Comparison of ENCODE assay signal across 8 cellular contexts in the genomic region with DNA sequence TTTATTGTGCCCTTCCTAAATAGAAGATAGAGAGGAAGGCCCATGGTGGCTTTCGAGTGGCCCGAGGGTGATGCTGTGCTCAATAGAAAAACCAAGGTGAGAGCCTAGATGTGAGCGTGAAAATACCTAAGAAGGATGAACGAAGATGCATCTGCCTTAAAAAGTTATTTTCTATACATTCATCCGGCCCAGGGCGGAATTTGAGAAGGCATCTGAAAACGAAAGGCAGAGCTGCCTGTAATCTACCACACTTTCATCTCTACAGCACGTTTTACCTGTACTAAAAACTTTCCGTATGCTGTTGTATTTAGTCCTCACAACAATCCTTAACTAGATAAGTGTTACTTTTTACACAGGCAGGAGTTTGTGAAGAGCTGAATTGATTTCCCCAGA. TPM values are rescaled to one million over a fixed set of nuclear protein-coding genes. Genes with fewer than 3 reads are reported as not detected.
DNase-seq lines count a peak whose midpoint lies in the region; ATAC-seq and TF ChIP-seq lines count a peak whose summit lies in the region.

No MANE protein-coding gene starts in this region.

- peak overlapping the region; percentile 12 for H3K27ac Mint-ChIP-seq in chondrocyte (ENCODE audit: unreplicated experiment)

- DNase-seq in NCI-H82 (lab: John Stamatoyannopoulos, UW) (peak; percentile 35), chondrocyte (ENCODE audit: low spot score) (no peak), NCI-H1436 (lab: John Stamatoyannopoulos, UW) (no peak), MV-4-11 (lab: John Stamatoyannopoulos, UW) (no peak), left lung (no peak)

- H3K4me2 ChIP-seq in DOHH2 (ENCODE audit: low read length): peak overlapping the region; percentile 72

- H3K4me1 Mint-ChIP-seq in chondrocyte (ENCODE audit: low read depth): peaks cover 31% of the 10 kb centered on the region

- H3F3A ChIP-seq in DOHH2 (ENCODE audit: control insufficient read depth, insufficient read depth): 0 out of 2 replicates have a peak, but pooled peaks cover 2% of the 10 kb centered on the region

- H3K27ac ChIP-seq in DOHH2 (ENCODE audit: low read depth, low read length) (peak overlapping the region; percentile 83), neutrophil (peak overlapping the region; percentile 92), left lung (no peak overlapping the region)

- peaks cover 53% of the 10 kb centered on the region for H3K4me1 ChIP-seq in DOHH2 (ENCODE audit: control insufficient read depth, low read length)
- H3K4me1 ChIP-seq in neutrophil (ENCODE audit: control insufficient read depth in 1 of 2, insufficient read depth in 1 of 2, low read depth in 1 of 2, low read length in 1 of 2): peaks cover 38 to 66% of the 10 kb centered on the region in 2 experiments
- peaks cover 0 to 30% of the 10 kb centered on the region in 2 donors for H3K4me1 ChIP-seq in left lung

- no peaks in the 10 kb centered on the region for H3K27me3 Mint-ChIP-seq in chondrocyte (ENCODE audit: low read depth)

- H3K27me3 ChIP-seq in DOHH2 (ENCODE audit: control insufficient read depth, low read length) (no peaks in the 10 kb centered on the region), neutrophil (no peaks in the 10 kb centered on the region), left lung (no peaks in the 10 kb centered on the region)

- TF ChIP-seq CTCF in DOHH2 (IDR thresholded peaks at IDR 0.05; ENCODE audit: low read depth, low read length, poor library complexity, severe bottlenecking) (no peak), chondrocyte (IDR thresholded peaks at IDR 0.05) (no peak), neutrophil (IDR thresholded peaks at IDR 0.05) (no peak), left lung (IDR thresholded peaks at IDR 0.05) (no peak)

- no peak for ATAC-seq in left lung
- no peak for ATAC-seq in HG03280 (IDR thresholded peaks at IDR 0.05; ENCODE audit: unreplicated experiment)

- H4K20me1 ChIP-seq in DOHH2 (ENCODE audit: control insufficient read depth, insufficient read depth, low read depth, low read length): peaks cover 31% of the 10 kb centered on the region

- peak overlapping the region; percentile 99 for H3K4me3 Mint-ChIP-seq in chondrocyte (ENCODE audit: unreplicated experiment)

- intact Hi-C loops in left lung (cut with DNase I): no loop called here

- no peaks in the 10 kb centered on the region for H3K9me3 ChIP-seq in DOHH2 (ENCODE audit: control insufficient read depth, insufficient read depth, low read length)
- no peaks in the 10 kb centered on the region for H3K9me3 ChIP-seq in neutrophil
- no peaks in the 10 kb centered on the region for H3K9me3 ChIP-seq in left lung

- H3K36me3 ChIP-seq in DOHH2 (ENCODE audit: control insufficient read depth, low read length) (peaks cover 89% of the 10 kb centered on the region), neutrophil (no peaks in the 10 kb centered on the region), left lung (peaks cover 0 to 20% of the 10 kb centered on the region in 2 donors)

- H3K4me3 ChIP-seq in DOHH2 (ENCODE audit: low read length) (peak overlapping the region; percentile 89), neutrophil (ENCODE audit: low read depth in 1 of 2, low read length in 1 of 2) (peak overlapping the region; percentile 74 to 90), left lung (peak overlapping the region in 1 of 2 donors; percentile 97)

- no peaks in the 10 kb centered on the region for H3K9me3 Mint-ChIP-seq in chondrocyte (ENCODE audit: low read depth)

- peaks cover 93% of the 10 kb centered on the region for H3K79me2 ChIP-seq in DOHH2 (ENCODE audit: control insufficient read depth, low read length)

- H3K36me3 Mint-ChIP-seq in chondrocyte (ENCODE audit: low read depth): peaks cover 4% of the 10 kb centered on the region

- no peaks in the 10 kb centered on the region for H3K9me2 ChIP-seq in DOHH2 (replicated peaks; ENCODE audit: control insufficient read depth, low read length)

RNA-seq across cellular contexts. Expression of a gene that starts 1.4 kb away (rescaled TPM):
- total RNA-seq in chondrocyte (71.0 to 111 TPM (median 71.5 TPM) in 3 replicates), left lung (10 to 100 TPM; 78.0 to 78.9 TPM)

Comparison
In these comparisons a context has a peak if more than half of its experiments do, and no peak if none do; other contexts are left out.
1. H3K27ac ChIP-seq: peak in DOHH2 (single experiment) and neutrophil (single experiment); none in left lung (0 of 2).